In genomic region chr9:6758418-6759113, GRCh38 we compare ENCODE assay signal across 8 cellular contexts. TPM values are rescaled to one million over a fixed set of nuclear protein-coding genes. Genes with fewer than 3 reads are reported as not detected.
DNase-seq lines count a peak whose midpoint lies in the region; ATAC-seq and TF ChIP-seq lines count a peak whose summit lies in the region.

No MANE protein-coding gene starts in this region.

- DNase-seq in NCI-H446 (lab: John Stamatoyannopoulos, UW) (peak; percentile 46 to 71), NCI-H446 treated with DMSO at 0.1 percent for 48 hours (lab: John Stamatoyannopoulos, UW) (no peak), NCI-H69 (lab: John Stamatoyannopoulos, UW) (peak; percentile 83), esophagus squamous epithelium (lab: John Stamatoyannopoulos, UW) (no peak), naive B cell (peak; percentile 60)
- peak; percentile 60 for DNase-seq in activated T-cell treated with anti-CD3 and anti-CD28 coated beads, Interleukin-2, amount 50 U/mL, for 1 hour
- peak; percentile 47 for DNase-seq in stimulated activated naive CD4-positive, alpha-beta T cell treated with Interleukin-2 at 50 U/mL for 16 hours (lab: John Stamatoyannopoulos, UW)

- no peaks in the 10 kb centered on the region for H3K36me3 ChIP-seq in esophagus squamous epithelium

- no peak for TF ChIP-seq CTCF in esophagus squamous epithelium (IDR thresholded peaks at IDR 0.05)

- peaks cover 0 to 6% (median 3%) of the 10 kb centered on the region in 7 donors for H3K9me3 Mint-ChIP-seq in naive B cell

- peak overlapping the region; percentile 95 to 100 (median 98) for H3K27ac Mint-ChIP-seq in naive B cell

- H3K9me3 ChIP-seq in esophagus squamous epithelium: no peaks in the 10 kb centered on the region

- peak overlapping the region; percentile 88 to 99 (median 97) for H3K4me3 Mint-ChIP-seq in naive B cell

- intact Hi-C loops in esophagus squamous epithelium (cut with DNase I): no loop called here

- ATAC-seq in HG02763 (IDR thresholded peaks at IDR 0.05; ENCODE audit: unreplicated experiment) (peak; percentile 13), naive B cell (ENCODE audit: low read depth in 2 of 2) (peak; percentile 5 to 9)

- H3K4me1 Mint-ChIP-seq in naive B cell: peaks cover 39 to 56% (median 46%) of the 10 kb centered on the region in 3 donors

- WGBS in esophagus squamous epithelium, 2 donors: 0% methylated on average over 4 of the region's 52 CpGs

- H3K36me3 Mint-ChIP-seq in naive B cell: peaks cover 7 to 8% of the 10 kb centered on the region in 2 donors

- peaks cover 12 to 37% (median 13%) of the 10 kb centered on the region in 3 donors for H3K4me1 ChIP-seq in esophagus squamous epithelium

- no peaks in the 10 kb centered on the region for H3K27me3 Mint-ChIP-seq in naive B cell

- H3K27me3 ChIP-seq in esophagus squamous epithelium: no peaks in the 10 kb centered on the region

- H3K4me3 ChIP-seq in esophagus squamous epithelium: peak overlapping the region; percentile 67 to 95 (median 89)

- H3K27ac ChIP-seq in esophagus squamous epithelium: peak overlapping the region; percentile 94 to 98 (median 96)

- peak in 2 of 4 donors; percentile 14 to 28 for TF ChIP-seq POLR2A in esophagus squamous epithelium (IDR thresholded peaks at IDR 0.05)

RNA-seq across cellular contexts. Expression of gene KDM4C, which starts 0.8 kb away (rescaled TPM):
- 10 to 100 TPM; 12.5 to 43.9 (median 22.9) TPM for total RNA-seq in esophagus squamous epithelium
- 10 to 100 TPM; 54.5 to 83.5 (median 68.2) TPM for polyA plus RNA-seq in naive B cell (ENCODE audit: low read depth in 6 of 6)

Comparison
In these comparisons a context has a peak if more than half of its experiments do, and no peak if none do; other contexts are left out.
1. DNase-seq: peak in NCI-H446 (2 of 2), NCI-H69 (single experiment), activated T-cell treated with anti-CD3 and anti-CD28 coated beads, Interleukin-2, amount 50 U/mL, for 1 hour (single experiment), naive B cell (single experiment) and stimulated activated naive CD4-positive, alpha-beta T cell treated with Interleukin-2 at 50 U/mL for 16 hours (single experiment); none in NCI-H446 treated with DMSO at 0.1 percent for 48 hours (single experiment) and esophagus squamous epithelium (single experiment).